26 cellular contexts compared by ENCODE assay signal in the genomic region with DNA sequence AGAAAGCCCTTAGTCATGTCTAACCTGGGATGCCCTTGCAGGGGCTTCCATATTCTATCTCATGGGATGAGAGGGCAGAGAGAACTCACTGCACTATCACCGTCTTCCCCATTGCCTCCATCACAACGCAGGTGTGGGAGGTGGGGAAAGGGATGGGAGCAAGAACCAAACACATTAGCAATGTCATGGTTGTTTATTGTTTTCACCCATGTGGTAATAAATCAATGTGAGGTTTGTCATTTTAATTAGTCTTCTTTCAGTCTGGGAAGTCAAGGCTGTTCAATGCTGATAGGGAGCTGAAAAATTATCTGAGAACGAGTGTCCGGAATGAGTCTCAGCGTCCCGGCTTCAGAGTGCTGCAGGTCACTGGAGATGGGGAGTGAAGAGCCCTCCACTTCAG.
"Had no signal": no experiment of that assay in that cellular context is flagged by ENCODE, and none has a peak within 500 bp of the region (broad histone marks: within the 10 kb centered on the region; RNA-seq: fewer than 3 reads in every experiment).

No MANE protein-coding gene starts in this region.

- H3K9me3 ChIP-seq: colonic mucosa, gastrocnemius medialis, lower lobe of right lung, neutrophil, pancreas, right lobe of liver, upper lobe of left lung had no signal

- H3K4me3 ChIP-seq: colonic mucosa, gastrocnemius medialis, hepatocyte, lower lobe of right lung, pancreas, right lobe of liver, thoracic aorta, tibial nerve, upper lobe of left lung had no signal

- ATAC-seq: esophagus mucosa; gastrocnemius medialis; left colon; left ventricle myocardium superior; lower lobe of right lung; natural killer cell; pancreas; right lobe of liver; stimulated activated naive B cell treated with anti-CD40 and anti-IgM and Interleukin-4, amounts not matched to agents 10 μg/mL and 1 μg/mL and 100 μg/mL, for 72 hours had no signal

- DNase-seq: colonic mucosa; effector CD8-positive, alpha-beta T cell; endodermal cell; foreskin fibroblast; gastrocnemius medialis; head of caudate nucleus; left colon; left ventricle myocardium superior; lower lobe of right lung; natural killer cell; pancreas; retina; right lobe of liver; small intestine; stimulated activated CD4-positive, alpha-beta T cell treated with anti-CD3 and anti-CD28 coated beads, Interleukin-15, amount 100 ng/mL, for 24 hours; stimulated activated CD4-positive, alpha-beta T cell treated with anti-CD3 and anti-CD28 coated beads, Interleukin-2, amount 100 ng/mL, for 48 hours; stimulated activated naive B cell treated with anti-CD40 and anti-IgM and Interleukin-4, amounts not matched to agents 10 μg/mL and 1 μg/mL and 100 μg/mL, for 72 hours; upper lobe of left lung had no signal

- H3K36me3 ChIP-seq: colonic mucosa, gastrocnemius medialis, lower lobe of right lung, neutrophil, pancreas, right lobe of liver, thoracic aorta, tibial nerve, upper lobe of left lung had no signal

- H3K4me2 ChIP-seq: hepatocyte had no signal

- H3K4me1 ChIP-seq: colonic mucosa, gastrocnemius medialis, lower lobe of right lung, pancreas, right lobe of liver, tibial nerve had no signal

- H3K27me3 ChIP-seq: colonic mucosa, gastrocnemius medialis, hepatocyte, neutrophil, pancreas, right lobe of liver, tibial nerve, upper lobe of left lung had no signal

- FAIRE-seq: islet of Langerhans, pancreas, small intestine, urothelium cell line had no signal

- H3K27ac ChIP-seq: colonic mucosa, epithelial cell of prostate, gastrocnemius medialis, hepatocyte, lower lobe of right lung, neutrophil, pancreas, right lobe of liver, thoracic aorta, tibial nerve, upper lobe of left lung had no signal

- H3K79me2 ChIP-seq: hepatocyte had no signal

- H2AFZ ChIP-seq: hepatocyte had no signal
